13 cellular contexts compared by ENCODE assay signal in the genomic region with DNA sequence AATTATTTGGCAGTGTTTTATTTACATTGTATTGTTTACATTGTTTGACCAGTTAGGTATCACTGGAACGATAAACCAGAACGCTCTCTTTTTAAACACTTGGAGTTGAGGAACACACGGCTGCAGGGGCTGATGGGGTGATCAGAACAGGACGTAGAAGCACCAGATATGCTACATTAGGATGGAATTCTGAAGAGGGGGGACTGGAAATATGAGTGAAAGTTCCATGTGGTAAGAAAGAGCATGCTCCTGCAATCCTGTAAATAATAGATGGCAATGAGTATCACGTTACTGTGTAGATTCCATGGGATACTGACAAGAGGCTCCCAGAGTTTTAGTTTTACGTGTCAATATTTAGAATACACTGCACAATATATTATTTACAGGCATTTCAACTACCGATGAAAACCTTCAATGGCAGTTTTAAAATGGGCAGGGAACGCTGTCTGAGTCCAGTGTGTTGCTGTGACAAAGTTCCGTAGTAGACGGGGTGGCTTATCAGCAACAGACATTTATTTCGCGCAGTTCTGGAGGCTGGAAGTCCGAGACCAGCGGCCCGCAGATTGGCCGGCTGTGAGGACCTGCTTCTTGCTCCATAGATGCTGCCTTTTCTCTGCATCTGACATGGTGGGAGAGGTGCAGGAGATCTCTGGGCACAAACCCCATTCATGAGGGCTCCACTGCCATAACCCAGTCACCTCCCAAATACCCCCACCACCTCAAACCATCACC. TPM values are rescaled to one million over a fixed set of nuclear protein-coding genes. Genes with fewer than 3 reads are reported as not detected.
DNase-seq lines count a peak whose midpoint lies in the region; ATAC-seq, FAIRE-seq and TF ChIP-seq lines count a peak whose summit lies in the region.
"Had no signal": no experiment of that assay in that cellular context is flagged by ENCODE, and none has a peak within 500 bp of the region (broad histone marks: within the 10 kb centered on the region; RNA-seq: fewer than 3 reads in every experiment).

No MANE protein-coding gene starts in this region.

- POLR2A ChIA-PET in HepG2 (lab: Yijun Ruan, JAX): no interaction called here
- POLR2A ChIA-PET in activated B cell treated with CpG ODN at 0.5 μM for 24 hours (lab: Charles Lee): no interaction called here

- peaks cover 82% of the 10 kb centered on the region for H3K79me2 ChIP-seq in HepG2 (ENCODE audit: insufficient read depth, low read length)

- TF ChIP-seq CTCF in HepG2 (CRISPR knock-in tag; IDR thresholded peaks at IDR 0.05) (no peak), right lobe of liver (IDR thresholded peaks at IDR 0.05) (no peak), activated B cell treated with CpG ODN at 0.5 μM for 24 hours (IDR thresholded peaks at IDR 0.05) (no peak), kidney (IDR thresholded peaks at IDR 0.05; ENCODE audit: borderline replicate concordance, extremely low read depth, insufficient read depth) (no peak)

- H3K4me1 ChIP-seq in HepG2 (ENCODE audit: insufficient read depth, low read length): peaks cover 78% of the 10 kb centered on the region
- H3K4me1 ChIP-seq in right lobe of liver: no peaks in the 10 kb centered on the region
- peaks cover 5 to 17% of the 10 kb centered on the region in 2 donors for H3K4me1 ChIP-seq in kidney (ENCODE audit: control insufficient read depth in 1 of 2, insufficient read depth in 1 of 2, low read depth in 1 of 2, low read length in 2 of 2)

- in situ Hi-C loops in HepG2 (cut with HindIII; ENCODE audit: extremely low pct_ligation_motif_present, low pct_unique_long_range_greater_than_20kb): no loop called here

- H3K36me3 ChIP-seq in HepG2 (replicated peaks in 1 of 2; ENCODE audit: control insufficient read depth in 1 of 2, insufficient read depth in 2 of 2, low read length in 2 of 2) (peaks cover 41 to 74% of the 10 kb centered on the region in 2 experiments), right lobe of liver (no peaks in the 10 kb centered on the region), kidney (ENCODE audit: control insufficient read depth in 1 of 2, insufficient read depth in 2 of 2, low read length in 2 of 2) (peaks cover 2 to 3% of the 10 kb centered on the region in 2 donors)
- H3K36me3 ChIP-seq: adrenal gland had no signal

- no peak for TF ChIP-seq POLR2A in HepG2 (IDR thresholded peaks at IDR 0.05; ENCODE audit: insufficient read depth in 1 of 2, low read depth in 2 of 2, low read length in 2 of 2)
- no peak for TF ChIP-seq POLR2A in right lobe of liver (IDR thresholded peaks at IDR 0.05)

- H2AFZ ChIP-seq in HepG2 (ENCODE audit: low read length): no peak overlapping the region

- intact Hi-C loops in HepG2 (cut with micrococcal nuclease; ENCODE audit: unreplicated experiment) (no loop called here), right lobe of liver (cut with DNase I) (no loop called here), activated B cell treated with CpG ODN at 0.5 μM for 24 hours (cut with micrococcal nuclease) (loop anchor here (5.0 kb wide), 1 partner anchor 77 kb away; no protein-coding TSS in a partner anchor), kidney (cut with DNase I) (no loop called here)

- H3K27me3 Mint-ChIP-seq in activated B cell treated with CpG ODN at 0.5 μM for 24 hours: no peaks in the 10 kb centered on the region
- no peaks in the 10 kb centered on the region for H3K27me3 Mint-ChIP-seq in T-helper 2 cell treated with Interferon-gamma antibody and Interleukin-4, amounts not matched to agents 5 μg/mL and 100 μg/mL, for 36 hours (ENCODE audit: low read depth)

- CTCF ChIA-PET in HepG2 (lab: Yijun Ruan, JAX; ENCODE audit: low intra/inter-chr PET ratio, low total read pairs) (no interaction called here), activated B cell treated with CpG ODN at 0.5 μM for 24 hours (lab: Charles Lee) (no interaction called here)

- TF ChIP-seq EP300 in HepG2 (IDR thresholded peaks at IDR 0.05; ENCODE audit: low read depth in 2 of 2, low read length in 2 of 2) (no peak), HepG2 (CRISPR knock-in tag; IDR thresholded peaks at IDR 0.05; ENCODE audit: borderline replicate concordance) (no peak)

- H3K4me2 ChIP-seq in HepG2 (ENCODE audit: low read depth, low read length): no peak overlapping the region

- peak overlapping the region; percentile 39 for H3K27ac Mint-ChIP-seq in activated B cell treated with CpG ODN at 0.5 μM for 24 hours
- H3K27ac Mint-ChIP-seq in T-helper 2 cell treated with Interferon-gamma antibody and Interleukin-4, amounts not matched to agents 5 μg/mL and 100 μg/mL, for 36 hours: no peak overlapping the region

- H3K27me3 ChIP-seq in HepG2 (ENCODE audit: control insufficient read depth in 1 of 2, insufficient read depth in 2 of 2, low read length in 2 of 2) (no peaks in the 10 kb centered on the region), right lobe of liver (no peaks in the 10 kb centered on the region)
- H3K27me3 ChIP-seq: adrenal gland, BLaER1 had no signal

- H3K9me3 ChIP-seq in HepG2 (ENCODE audit: low read length): no peaks in the 10 kb centered on the region
- H3K9me3 ChIP-seq in right lobe of liver: no peaks in the 10 kb centered on the region
- no peaks in the 10 kb centered on the region for H3K9me3 ChIP-seq in kidney (ENCODE audit: control insufficient read depth in 1 of 2, low read length in 2 of 2)
- H3K9me3 ChIP-seq: adrenal gland, BLaER1 had no signal

- no peak overlapping the region for H3K4me3 ChIP-seq in HepG2 (replicated peaks in 1 of 3; ENCODE audit: insufficient read depth in 1 of 3, low read depth in 2 of 3, low read length in 3 of 3)
- H3K4me3 ChIP-seq in right lobe of liver: no peak overlapping the region
- no peak overlapping the region for H3K4me3 ChIP-seq in kidney (ENCODE audit: low read length in 2 of 2)
- H3K4me3 ChIP-seq: BLaER1 had no signal

- DNase-seq in HepG2 (ENCODE audit: low spot score) (no peak), right lobe of liver (no peak), activated B cell treated with CpG ODN at 0.5 μM for 24 hours (no peak), kidney (peak; percentile 22), urothelium cell line (ENCODE audit: low spot score) (no peak)
- DNase-seq in T-helper 2 cell treated with Interferon-gamma antibody and Interleukin-4, amounts not matched to agents 5 μg/mL and 100 μg/mL, for 36 hours (ENCODE audit: low spot score): no peak
- DNase-seq: adrenal gland; cortex of kidney; NCI-H226; stimulated activated CD4-positive, alpha-beta T cell treated with anti-CD3 and anti-CD28 coated beads, Interleukin-12 subunit alpha, Interleukin-12 subunit beta, amount 100 ng/mL, for 4 hours had no signal

- no peaks in the 10 kb centered on the region for H3K9me3 Mint-ChIP-seq in activated B cell treated with CpG ODN at 0.5 μM for 24 hours
- no peaks in the 10 kb centered on the region for H3K9me3 Mint-ChIP-seq in T-helper 2 cell treated with Interferon-gamma antibody and Interleukin-4, amounts not matched to agents 5 μg/mL and 100 μg/mL, for 36 hours

- 87% methylated on average over 16 of the region's 16 CpGs for WGBS in HepG2 (ENCODE audit: low lambda C conversion rate)
- 74% methylated on average over 15 of the region's 16 CpGs for WGBS in right lobe of liver (ENCODE audit: insufficient coverage, low coverage, low lambda C conversion rate, missing lambda C conversion rate)

- FAIRE-seq in HepG2 (lab: Jason Lieb, UNC) (no peak), kidney (lab: Jason Lieb, UNC) (no peak), urothelium cell line (lab: Jason Lieb, UNC) (no peak)

- peaks cover 12% of the 10 kb centered on the region for H3K36me3 Mint-ChIP-seq in activated B cell treated with CpG ODN at 0.5 μM for 24 hours (ENCODE audit: low read depth)
- H3K36me3 Mint-ChIP-seq in T-helper 2 cell treated with Interferon-gamma antibody and Interleukin-4, amounts not matched to agents 5 μg/mL and 100 μg/mL, for 36 hours (ENCODE audit: low read depth): peaks cover 16% of the 10 kb centered on the region

- H3K4me1 Mint-ChIP-seq in activated B cell treated with CpG ODN at 0.5 μM for 24 hours: peaks cover 27% of the 10 kb centered on the region
- H3K4me1 Mint-ChIP-seq in T-helper 2 cell treated with Interferon-gamma antibody and Interleukin-4, amounts not matched to agents 5 μg/mL and 100 μg/mL, for 36 hours (ENCODE audit: low read depth): peaks cover 16% of the 10 kb centered on the region

- no TSS peak for BruUV-seq in HepG2 (replicated peaks; lab: Mats Ljungman, UMichigan)

- H4K20me1 ChIP-seq in HepG2 (ENCODE audit: insufficient read depth, low read length): no peaks in the 10 kb centered on the region; the same call in 1 of the 2 replicates

- peak overlapping the region; percentile 69 for H3K27ac ChIP-seq in HepG2 (ENCODE audit: extremely low read length, insufficient read depth, low read length)
- H3K27ac ChIP-seq in right lobe of liver: no peak overlapping the region
- no peak overlapping the region for H3K27ac ChIP-seq in kidney (ENCODE audit: low read depth in 2 of 2, low read length in 2 of 2)
- H3K27ac ChIP-seq: BLaER1 had no signal

- TF ChIP-seq RAD21 in HepG2 (CRISPR knock-in tag; IDR thresholded peaks at IDR 0.05): no peak

- H3K9ac ChIP-seq in HepG2 (ENCODE audit: insufficient read depth, low read depth, low read length): no peak overlapping the region
- H3K9ac ChIP-seq in kidney (ENCODE audit: low read length in 2 of 2): no peak overlapping the region
- H3K9ac ChIP-seq: BLaER1 had no signal

- H3K4me3 Mint-ChIP-seq in activated B cell treated with CpG ODN at 0.5 μM for 24 hours: no peak overlapping the region
- H3K4me3 Mint-ChIP-seq in T-helper 2 cell treated with Interferon-gamma antibody and Interleukin-4, amounts not matched to agents 5 μg/mL and 100 μg/mL, for 36 hours: no peak overlapping the region

- ATAC-seq in HepG2 (no peak), right lobe of liver (no peak), activated B cell treated with CpG ODN at 0.5 μM for 24 hours (ENCODE audit: low read depth) (no peak), GM21367 (IDR thresholded peaks at IDR 0.05; ENCODE audit: unreplicated experiment) (no peak), GM21528 (IDR thresholded peaks at IDR 0.05; ENCODE audit: low FRiP score, unreplicated experiment) (no peak)

RNA-seq across cellular contexts. Expression of a gene that starts 43.1 kb away (rescaled TPM):
- total RNA-seq in HepG2 (2016; rRNA removed; fragmentation: Illumina TruSeq; extraction: Trizol): 39.0 and 39.1 TPM in 2 replicates
- total RNA-seq in HepG2 (2016; cell fraction: cytosol; rRNA removed; fragmentation: Illumina TruSeq; extraction: Trizol; ENCODE audit: low read depth): 50.4 and 51.2 TPM in 2 replicates
- total RNA-seq in HepG2 (2016; cell fraction: insoluble cytoplasmic fraction; rRNA removed; fragmentation: Illumina TruSeq; extraction: Trizol): 32.6 and 44.6 TPM in 2 replicates
- 52.4 and 52.9 TPM in 2 replicates for total RNA-seq in HepG2 (2016; cell fraction: membrane; rRNA removed; fragmentation: Illumina TruSeq; extraction: Trizol)
- 33.3 and 38.2 TPM in 2 replicates for total RNA-seq in HepG2 (2016; cell fraction: nucleus; rRNA removed; fragmentation: Illumina TruSeq; extraction: Trizol)
- polyA plus RNA-seq in HepG2 (2011; rRNA removed): 57.6 and 59.5 TPM in 2 replicates
- polyA plus RNA-seq in HepG2 (2011; cell fraction: cytosol; rRNA removed): 44.7 and 49.0 TPM in 2 replicates
- polyA plus RNA-seq in HepG2 (2011; cell fraction: nucleus; rRNA removed): 85.9 and 86.7 TPM in 2 replicates
- 53.7 and 59.9 TPM in 2 replicates for polyA plus RNA-seq in HepG2 (2012)
- polyA plus RNA-seq in HepG2 (2016; cell fraction: cytosol; fragmentation: Illumina TruSeq; extraction: Trizol; ENCODE audit: low read depth): 53.0 and 54.8 TPM in 2 replicates
- 28.2 and 29.0 TPM in 2 replicates for polyA plus RNA-seq in HepG2 (2016; cell fraction: insoluble cytoplasmic fraction; fragmentation: Illumina TruSeq; extraction: Trizol; ENCODE audit: low read depth)
- polyA plus RNA-seq in HepG2 (2016; cell fraction: membrane; fragmentation: Illumina TruSeq; extraction: Trizol; ENCODE audit: low read depth): 41.5 and 42.8 TPM in 2 replicates
- polyA plus RNA-seq in HepG2 (2016; cell fraction: nucleus; fragmentation: Illumina TruSeq; extraction: Trizol; ENCODE audit: insufficient read depth, low read depth): 49.3 and 52.0 TPM in 2 replicates
- polyA minus RNA-seq in HepG2 (2011; rRNA and poly(A)+ RNA removed; ENCODE audit: low replicate concordance): 21.9 and 161 TPM in 2 replicates
- polyA minus RNA-seq in HepG2 (2011; cell fraction: cytosol; rRNA and poly(A)+ RNA removed): 57.2 and 71.5 TPM in 2 replicates
- polyA minus RNA-seq in HepG2 (2011; cell fraction: nucleus; rRNA and poly(A)+ RNA removed): 135 and 148 TPM in 2 replicates
- total RNA-seq in right lobe of liver: 1 to 10 TPM; 3.2 to 7.4 (median 4.2) TPM
- total RNA-seq in activated B cell treated with CpG ODN at 0.5 μM for 24 hours: 20.7 and 25.0 TPM in 2 replicates
- total RNA-seq in kidney: 15.8 TPM
- 1.7 TPM for polyA plus RNA-seq in kidney (ENCODE audit: insufficient read depth, low read depth, low replicate concordance)
